ENCODE assay signal across 9 cellular contexts in the genomic region with DNA sequence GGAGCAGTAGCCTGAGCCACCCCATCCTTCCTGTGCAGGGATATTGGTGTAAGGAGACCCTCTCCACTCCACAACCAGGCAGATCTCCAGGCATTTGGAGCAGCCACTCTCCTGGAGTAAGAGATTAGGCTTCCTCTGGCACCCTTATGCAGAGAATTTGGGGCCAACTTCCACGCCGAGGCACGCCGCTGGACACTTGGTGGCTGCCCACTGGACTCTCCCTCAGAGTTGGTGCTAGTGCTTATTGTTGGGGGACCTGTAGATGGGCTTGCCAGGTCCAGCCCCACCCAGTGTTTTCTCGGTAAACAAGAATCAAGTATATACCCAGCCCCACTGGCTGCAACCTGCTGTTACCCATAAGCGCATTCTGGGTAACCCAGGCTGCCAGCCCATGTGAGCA. TPM values are rescaled to one million over a fixed set of nuclear protein-coding genes. Genes with fewer than 3 reads are reported as not detected.
DNase-seq lines count a peak whose midpoint lies in the region; ATAC-seq and TF ChIP-seq lines count a peak whose summit lies in the region.
"Not testable (repeated sequence)": the region's sequence is repeated elsewhere in the genome, so short reads cannot be mapped to it uniquely, and the experiment has no call there.
"Had no signal": no experiment of that assay in that cellular context is flagged by ENCODE, and none has a peak within 500 bp of the region (broad histone marks: within the 10 kb centered on the region; RNA-seq: fewer than 3 reads in every experiment).

No MANE protein-coding gene starts in this region.

- CTCF ChIA-PET in HCT116 (lab: Charles Lee); naive thymus-derived CD4-positive, alpha-beta T cell (lab: Charles Lee): not testable (repeated sequence)

- ATAC-seq in GM19351 (IDR thresholded peaks at IDR 0.05; ENCODE audit: unreplicated experiment) (peak; percentile 82), GM21447 (IDR thresholded peaks at IDR 0.05; ENCODE audit: unreplicated experiment) (peak; percentile 70), HCT116 (0 out of 2 replicates have a peak, but pooled peaks have one; percentile 52), HG03108 (IDR thresholded peaks at IDR 0.05; ENCODE audit: unreplicated experiment) (peak; percentile 52), RWPE2 (ENCODE audit: low read depth) (peak; percentile 12; the same call in 2 of the 3 replicates), body of pancreas (peak; percentile 24)
- peak; percentile 38 for ATAC-seq in naive thymus-derived CD4-positive, alpha-beta T cell

- H3K36me3 ChIP-seq in HCT116 (ENCODE audit: control insufficient read depth in 1 of 2, insufficient read depth in 2 of 2, low read length in 2 of 2); RWPE2 (ENCODE audit: low read depth); body of pancreas (replicated peaks in 1 of 2; ENCODE audit: insufficient read depth in 1 of 2, low read depth in 2 of 2); naive thymus-derived CD4-positive, alpha-beta T cell (ENCODE audit: control insufficient read depth in 2 of 3, insufficient read depth in 3 of 3, low read length in 3 of 3): not testable (repeated sequence)

- not testable (repeated sequence) for H3K4me1 ChIP-seq in HCT116 (ENCODE audit: control insufficient read depth in 1 of 2, insufficient read depth in 2 of 2, low read length in 2 of 2); RWPE2 (ENCODE audit: insufficient read depth, poor library complexity, severe bottlenecking); body of pancreas; naive thymus-derived CD4-positive, alpha-beta T cell (ENCODE audit: control insufficient read depth in 2 of 2, insufficient read depth in 2 of 2, low read length in 2 of 2)

- H3K27me3 ChIP-seq in HCT116 (ENCODE audit: insufficient read depth, low read length); RWPE2 (ENCODE audit: insufficient read depth, poor library complexity, severe bottlenecking); body of pancreas; naive thymus-derived CD4-positive, alpha-beta T cell (ENCODE audit: control insufficient read depth in 2 of 2, insufficient read depth in 2 of 2, low read length in 2 of 2): not testable (repeated sequence)

- TF ChIP-seq POLR2A in HCT116 (IDR thresholded peaks at IDR 0.05; ENCODE audit: borderline replicate concordance, extremely low read depth, insufficient read depth, insufficient read length); body of pancreas (IDR thresholded peaks at IDR 0.05): not testable (repeated sequence)

- DNase-seq in HCT116 (ENCODE audit: low read depth, low spot score); RWPE2 (ENCODE audit: low spot score); body of pancreas: not testable (repeated sequence)
- peak in 3 of 9 donors; percentile 4 to 16 (median 14) for DNase-seq in naive thymus-derived CD4-positive, alpha-beta T cell

- H4K20me1 ChIP-seq in HCT116 (ENCODE audit: insufficient read depth), result not testable (repeated sequence)

- not testable (repeated sequence) for TF ChIP-seq CTCF in HCT116 (IDR thresholded peaks at IDR 0.05 in 2 of 3, conservative IDR thresholded peaks at IDR 0.05 in 1 of 3; ENCODE audit: borderline replicate concordance in 1 of 3, insufficient read depth in 1 of 3, low read depth in 2 of 3, low read length in 2 of 3); RWPE2 (IDR thresholded peaks at IDR 0.05; ENCODE audit: poor library complexity, severe bottlenecking); body of pancreas (IDR thresholded peaks at IDR 0.05)

- POLR2A ChIA-PET in HCT116 (lab: Charles Lee); naive thymus-derived CD4-positive, alpha-beta T cell (lab: Charles Lee): not testable (repeated sequence)

- H3K9me2 ChIP-seq in HCT116 (ENCODE audit: insufficient read depth), result not testable (repeated sequence)

- WGBS in body of pancreas, 2 donors, result 80 to 100% methylated on average over 2 to 5 of the region's 6 CpGs

- not testable (repeated sequence) for H3K36me3 Mint-ChIP-seq in naive thymus-derived CD4-positive, alpha-beta T cell

- not testable (repeated sequence) for H3K27ac ChIP-seq in HCT116 (ENCODE audit: low read depth, low read length); RWPE2 (ENCODE audit: poor library complexity, severe bottlenecking); body of pancreas; naive thymus-derived CD4-positive, alpha-beta T cell (ENCODE audit: low read depth, low read length)

- TF ChIP-seq RAD21 in HCT116 (IDR thresholded peaks at IDR 0.05; ENCODE audit: low read depth), result not testable (repeated sequence)

- not testable (repeated sequence) for H2AFZ ChIP-seq in HCT116 (ENCODE audit: low read depth, low read length, poor library complexity, severe bottlenecking)

- not testable (repeated sequence) for H3K27ac Mint-ChIP-seq in naive thymus-derived CD4-positive, alpha-beta T cell

- H3K4me3 Mint-ChIP-seq in naive thymus-derived CD4-positive, alpha-beta T cell, result not testable (repeated sequence)

- H3K9me3 Mint-ChIP-seq in naive thymus-derived CD4-positive, alpha-beta T cell, result not testable (repeated sequence)

- not testable (repeated sequence) for H3K4me1 Mint-ChIP-seq in naive thymus-derived CD4-positive, alpha-beta T cell

- RAD21 ChIA-PET in HCT116 (lab: Charles Lee; ENCODE audit: low non-redundant PET in 1 of 2, low total read pairs in 2 of 2, uncharacterized antibody in 2 of 2, unreplicated experiment in 2 of 2), result not testable (repeated sequence)

- H3K9me3 ChIP-seq in HCT116 (ENCODE audit: control insufficient read depth in 1 of 2, insufficient read depth in 1 of 2, low read depth in 1 of 2, low read length in 2 of 2); RWPE2 (ENCODE audit: severe bottlenecking); body of pancreas; naive thymus-derived CD4-positive, alpha-beta T cell (ENCODE audit: control insufficient read depth in 2 of 3, low read length in 3 of 3): not testable (repeated sequence)

- H3K79me2 ChIP-seq in HCT116 (ENCODE audit: insufficient read depth, low read length), result not testable (repeated sequence)

- not testable (repeated sequence) for H3K4me2 ChIP-seq in HCT116 (ENCODE audit: low read length)

- H3K27me3 Mint-ChIP-seq in naive thymus-derived CD4-positive, alpha-beta T cell, result not testable (repeated sequence)

- intact Hi-C loops in HCT116 (cut with micrococcal nuclease); body of pancreas (cut with DNase I); naive thymus-derived CD4-positive, alpha-beta T cell (cut with micrococcal nuclease): not testable (repeated sequence)

- not testable (repeated sequence) for H3K4me3 ChIP-seq in HCT116 (replicated peaks in 1 of 2; ENCODE audit: low read depth in 1 of 2, low read length in 2 of 2); RWPE2 (ENCODE audit: severe bottlenecking); body of pancreas; naive thymus-derived CD4-positive, alpha-beta T cell (ENCODE audit: low read length)

- H3K9ac ChIP-seq in HCT116 (ENCODE audit: low read length), result not testable (repeated sequence)

- not testable (repeated sequence) for BruUV-seq in HCT116 (replicated peaks; lab: Mats Ljungman, UMichigan)

RNA-seq across cellular contexts. Expression of gene CTAGE9, which starts 4.8 kb away (rescaled TPM):
- total RNA-seq in HCT116 (2021; ENCODE audit: unreplicated experiment), result not detected
- 0.05 TPM in 1 of 2 replicates, not detected in the other for polyA plus RNA-seq in HCT116 (2012)
- total RNA-seq in body of pancreas, result under 1 TPM in 1 of 2 donors, not detected in 1; 0.66 TPM
- total RNA-seq in naive thymus-derived CD4-positive, alpha-beta T cell, result not detected
- not detected for polyA plus RNA-seq in naive thymus-derived CD4-positive, alpha-beta T cell
- total RNA-seq: CD4-positive, CD25-positive, alpha-beta regulatory T cell; H9 had no signal
- polyA plus RNA-seq: CD4-positive, CD25-positive, alpha-beta regulatory T cell had no signal

RNA-seq across cellular contexts. Expression of gene OR2A4, which starts 14.4 kb away (rescaled TPM):
- total RNA-seq in HCT116 (2021; ENCODE audit: unreplicated experiment), result not detected
- not detected in 2 replicates for polyA plus RNA-seq in HCT116 (2012)
- not detected for total RNA-seq in body of pancreas
- not detected for total RNA-seq in naive thymus-derived CD4-positive, alpha-beta T cell
- not detected for polyA plus RNA-seq in naive thymus-derived CD4-positive, alpha-beta T cell
- total RNA-seq: CD4-positive, CD25-positive, alpha-beta regulatory T cell; H9 had no signal
- polyA plus RNA-seq: CD4-positive, CD25-positive, alpha-beta regulatory T cell had no signal

Comparison
In these comparisons a context has a peak if more than half of its experiments do, and no peak if none do; other contexts are left out.
1. ATAC-seq: peak in every context shown above with its lines; median percentile 82 in GM19351; 70 in GM21447; 52 in HCT116; 52 in HG03108; 38 in naive thymus-derived CD4-positive, alpha-beta T cell; 24 in body of pancreas; 12 in RWPE2.